ENCODE assay signal across 15 cellular contexts in genomic region chr6:122458087-122458486, GRCh38. TPM values are rescaled to one million over a fixed set of nuclear protein-coding genes. Genes with fewer than 3 reads are reported as not detected.
DNase-seq lines count a peak whose midpoint lies in the region; ATAC-seq and TF ChIP-seq lines count a peak whose summit lies in the region.
"Had no signal": no experiment of that assay in that cellular context is flagged by ENCODE, and none has a peak within 500 bp of the region (broad histone marks: within the 10 kb centered on the region; RNA-seq: fewer than 3 reads in every experiment).

No MANE protein-coding gene starts in this region.

- H3K4me3 Mint-ChIP-seq in activated T-cell treated with anti-CD3 and anti-CD28 coated beads, Interleukin-2, amount 50 U/mL, for 24 hours, result no peak overlapping the region
- H3K4me3 Mint-ChIP-seq in CD4-positive, alpha-beta memory T cell, result peak overlapping the region in 1 of 8 donors; percentile 36
- H3K4me3 Mint-ChIP-seq in activated naive CD8-positive, alpha-beta T cell, result no peak overlapping the region
- H3K4me3 Mint-ChIP-seq in naive thymus-derived CD8-positive, alpha-beta T cell, result peak overlapping the region in 7 of 10 donors; percentile 3 to 50 (median 17)
- H3K4me3 Mint-ChIP-seq: CD14-positive monocyte, H9 had no signal

- H3K36me3 Mint-ChIP-seq in activated T-cell treated with anti-CD3 and anti-CD28 coated beads, Interleukin-2, amount 50 U/mL, for 24 hours (ENCODE audit: low read depth), result peaks cover 70% of the 10 kb centered on the region
- peaks cover 40 to 62% of the 10 kb centered on the region in 2 donors for H3K36me3 Mint-ChIP-seq in CD4-positive, alpha-beta memory T cell
- peaks cover 6% of the 10 kb centered on the region for H3K36me3 Mint-ChIP-seq in activated naive CD8-positive, alpha-beta T cell
- peaks cover 0 to 74% (median 22%) of the 10 kb centered on the region in 3 donors for H3K36me3 Mint-ChIP-seq in naive thymus-derived CD8-positive, alpha-beta T cell

- 100% methylated on average over 1 of the region's 1 CpG for WGBS in SK-N-SH (ENCODE audit: low lambda C conversion rate)

- no peaks in the 10 kb centered on the region for H3K9me2 ChIP-seq in SK-N-SH

- no peaks in the 10 kb centered on the region for H3F3A ChIP-seq in SK-N-SH (replicated peaks; ENCODE audit: insufficient read depth)

- no peak overlapping the region for H3K4me2 ChIP-seq in SK-N-SH

- POLR2A ChIA-PET in CD4-positive, alpha-beta memory T cell (lab: Charles Lee; ENCODE audit: partially characterized antibody), result no interaction called here
- POLR2A ChIA-PET in naive thymus-derived CD8-positive, alpha-beta T cell (lab: Charles Lee), result interaction anchor here (1.1 kb wide), 1 partner anchor 13 kb away, joined by 3 read pairs; the partner anchor contains the start of gene SERINC1
- POLR2A ChIA-PET in SK-N-SH (lab: Yijun Ruan, JAX), result no interaction called here

- no peak for DNase-seq in activated T-cell treated with anti-CD3 and anti-CD28 coated beads, Interleukin-2, amount 50 U/mL, for 24 hours
- DNase-seq in activated T-cell treated with anti-CD3 and anti-CD28 coated beads, Interleukin-2, amount 50 U/mL, for 48 hours, result no peak
- no peak for DNase-seq in CD4-positive, alpha-beta memory T cell
- no peak for DNase-seq in naive thymus-derived CD8-positive, alpha-beta T cell
- DNase-seq in SK-N-SH, result no peak
- no peak for DNase-seq in UCSD-AML1 (lab: John Stamatoyannopoulos, UW; ENCODE audit: unreplicated experiment)
- DNase-seq: DMS79, H9, NCI-H187 treated with DMSO at 0.1 percent for 48 hours, NCI-H446, NCI-H748 treated with DMSO at 0.1 percent for 48 hours, PC-9 had no signal

- intact Hi-C loops in CD4-positive, alpha-beta memory T cell (cut with micrococcal nuclease), result no loop called here

- no peak overlapping the region for H2AFZ ChIP-seq in SK-N-SH (ENCODE audit: low read depth)
- H2AFZ ChIP-seq: PC-9 had no signal

- ATAC-seq in naive thymus-derived CD8-positive, alpha-beta T cell, result no peak
- ATAC-seq in HG03139 (IDR thresholded peaks at IDR 0.05; ENCODE audit: unreplicated experiment), result no peak

- TF ChIP-seq RAD21 in SK-N-SH (IDR thresholded peaks at IDR 0.05; ENCODE audit: low read length), result no peak

- TF ChIP-seq EP300 in SK-N-SH (IDR thresholded peaks at IDR 0.05; ENCODE audit: borderline replicate concordance in 1 of 2, low read depth in 1 of 2, low read length in 1 of 2), result no peak

- H4K20me1 ChIP-seq in SK-N-SH (ENCODE audit: insufficient read depth), result peaks cover 69% of the 10 kb centered on the region

- CTCF ChIA-PET in CD4-positive, alpha-beta memory T cell (lab: Charles Lee; ENCODE audit: partially characterized antibody), result interaction anchor here (1.3 kb wide), 1 partner anchor 22 kb away, joined by 3 read pairs; no protein-coding TSS in a partner anchor
- CTCF ChIA-PET in SK-N-SH (lab: Yijun Ruan, JAX), result no interaction called here

- no peak for TF ChIP-seq CTCF in SK-N-SH (IDR thresholded peaks at IDR 0.05)

- no peak overlapping the region for H3K27ac ChIP-seq in CD4-positive, alpha-beta memory T cell (ENCODE audit: low read depth, low read length)
- no peak overlapping the region for H3K27ac ChIP-seq in SK-N-SH (ENCODE audit: low read depth in 2 of 2, low read length in 1 of 2)

- peaks cover 79% of the 10 kb centered on the region for H3K4me1 Mint-ChIP-seq in activated T-cell treated with anti-CD3 and anti-CD28 coated beads, Interleukin-2, amount 50 U/mL, for 24 hours (ENCODE audit: low read depth)
- peaks cover 58 to 86% (median 73%) of the 10 kb centered on the region in 4 donors for H3K4me1 Mint-ChIP-seq in CD4-positive, alpha-beta memory T cell
- H3K4me1 Mint-ChIP-seq in activated naive CD8-positive, alpha-beta T cell (ENCODE audit: low read depth), result peaks cover 82% of the 10 kb centered on the region
- peaks cover 42 to 88% (median 78%) of the 10 kb centered on the region in 4 donors for H3K4me1 Mint-ChIP-seq in naive thymus-derived CD8-positive, alpha-beta T cell

- H3K36me3 ChIP-seq in CD4-positive, alpha-beta memory T cell (ENCODE audit: insufficient read depth, low read length), result peaks cover 45% of the 10 kb centered on the region
- H3K36me3 ChIP-seq in SK-N-SH (replicated peaks in 1 of 2; ENCODE audit: control insufficient read depth in 1 of 2, insufficient read depth in 2 of 2, low read length in 1 of 2), result peaks cover 53 to 56% of the 10 kb centered on the region in 2 experiments

- no peaks in the 10 kb centered on the region for H3K9me3 Mint-ChIP-seq in activated T-cell treated with anti-CD3 and anti-CD28 coated beads, Interleukin-2, amount 50 U/mL, for 24 hours
- no peaks in the 10 kb centered on the region for H3K9me3 Mint-ChIP-seq in CD4-positive, alpha-beta memory T cell
- H3K9me3 Mint-ChIP-seq in activated naive CD8-positive, alpha-beta T cell (ENCODE audit: low read depth), result no peaks in the 10 kb centered on the region
- H3K9me3 Mint-ChIP-seq in naive thymus-derived CD8-positive, alpha-beta T cell, result no peaks in the 10 kb centered on the region
- H3K9me3 Mint-ChIP-seq: CD14-positive monocyte, H9 had no signal

- peak overlapping the region; percentile 72 for H3K27ac Mint-ChIP-seq in activated T-cell treated with anti-CD3 and anti-CD28 coated beads, Interleukin-2, amount 50 U/mL, for 24 hours
- peak overlapping the region in 4 of 7 donors; percentile 42 to 78 (median 66) for H3K27ac Mint-ChIP-seq in CD4-positive, alpha-beta memory T cell
- peak overlapping the region; percentile 80 for H3K27ac Mint-ChIP-seq in activated naive CD8-positive, alpha-beta T cell
- peak overlapping the region in 9 of 10 donors; percentile 13 to 59 (median 29) for H3K27ac Mint-ChIP-seq in naive thymus-derived CD8-positive, alpha-beta T cell
- H3K27ac Mint-ChIP-seq: CD14-positive monocyte, H9 had no signal

- no peaks in the 10 kb centered on the region for H3K27me3 ChIP-seq in CD4-positive, alpha-beta memory T cell (ENCODE audit: insufficient read depth, low read length)
- H3K27me3 ChIP-seq in SK-N-SH (ENCODE audit: insufficient read depth), result no peaks in the 10 kb centered on the region

- no peaks in the 10 kb centered on the region for H3K9me3 ChIP-seq in CD4-positive, alpha-beta memory T cell (ENCODE audit: control insufficient read depth in 1 of 2, low read length in 2 of 2)
- H3K9me3 ChIP-seq in SK-N-SH, result no peaks in the 10 kb centered on the region

- H3K9ac ChIP-seq in SK-N-SH, result no peak overlapping the region

- no peak overlapping the region for H3K4me3 ChIP-seq in CD4-positive, alpha-beta memory T cell (ENCODE audit: low read length in 2 of 2)
- H3K4me3 ChIP-seq in SK-N-SH (ENCODE audit: low read depth in 2 of 2, low read length in 1 of 2), result no peak overlapping the region
- H3K4me3 ChIP-seq: PC-9 had no signal

- peaks cover 70% of the 10 kb centered on the region for H3K79me2 ChIP-seq in SK-N-SH (ENCODE audit: insufficient read depth)

- no peaks in the 10 kb centered on the region for H3K27me3 Mint-ChIP-seq in activated T-cell treated with anti-CD3 and anti-CD28 coated beads, Interleukin-2, amount 50 U/mL, for 24 hours
- no peaks in the 10 kb centered on the region for H3K27me3 Mint-ChIP-seq in CD4-positive, alpha-beta memory T cell
- no peaks in the 10 kb centered on the region for H3K27me3 Mint-ChIP-seq in activated naive CD8-positive, alpha-beta T cell
- no peaks in the 10 kb centered on the region for H3K27me3 Mint-ChIP-seq in naive thymus-derived CD8-positive, alpha-beta T cell

- H3K4me1 ChIP-seq in CD4-positive, alpha-beta memory T cell (ENCODE audit: insufficient read depth, low read length), result peaks cover 57% of the 10 kb centered on the region
- H3K4me1 ChIP-seq in SK-N-SH (ENCODE audit: control insufficient read depth in 1 of 2, insufficient read depth in 2 of 2, low read depth in 1 of 2, low read length in 1 of 2), result no peaks in the 10 kb centered on the region; a peak in 2 of 4 replicates

TF ChIP-seq in SK-N-SH, 30 proteins besides CTCF, POLR2A, EP300 and RAD21 (continues in another document):
- TF ChIP-seq RFX5 (IDR thresholded peaks at IDR 0.05; ENCODE audit: low read length) (no peak), RCOR1 (IDR thresholded peaks at IDR 0.05; ENCODE audit: low read length) (no peak), JUND (IDR thresholded peaks at IDR 0.05) (no peak), SMC3 (IDR thresholded peaks at IDR 0.05; ENCODE audit: low read depth, low read length) (no peak), RXRA (IDR thresholded peaks at IDR 0.05; ENCODE audit: borderline replicate concordance, low read depth) (no peak), IRF3 (IDR thresholded peaks at IDR 0.05; ENCODE audit: low read depth, low read length) (no peak), FOXJ3 (CRISPR knock-in tag; IDR thresholded peaks at IDR 0.05) (no peak), GABPA (IDR thresholded peaks at IDR 0.05; ENCODE audit: low read depth) (no peak), GATA2 (CRISPR knock-in tag; IDR thresholded peaks at IDR 0.05) (no peak), MXI1 (IDR thresholded peaks at IDR 0.05; ENCODE audit: low read depth, low read length) (no peak), NRF1 (IDR thresholded peaks at IDR 0.05; ENCODE audit: low read depth, low read length) (no peak)

RNA-seq across cellular contexts. Expression of gene SERINC1, which starts 13.5 kb away (rescaled TPM):
- 100 to 1,000 TPM; 142 to 144 TPM for total RNA-seq in CD4-positive, alpha-beta memory T cell
- polyA plus RNA-seq in CD4-positive, alpha-beta memory T cell, result 100 to 1,000 TPM; 144 to 197 TPM
- 100 to 1,000 TPM; 143 TPM for total RNA-seq in naive thymus-derived CD8-positive, alpha-beta T cell
- 100 to 1,000 TPM in 2 of 3 donors, 10 to 100 TPM in 1; 94.8 to 102 (median 101) TPM for polyA plus RNA-seq in naive thymus-derived CD8-positive, alpha-beta T cell
- polyA plus RNA-seq in SK-N-SH (2012; rRNA removed), result 55.2 and 93.1 TPM in 2 replicates
- 101 and 111 TPM in 2 replicates for polyA plus RNA-seq in SK-N-SH (2012; cell fraction: cytosol; rRNA removed)
- polyA plus RNA-seq in SK-N-SH (2012; cell fraction: nucleus; rRNA removed), result 13.0 and 37.4 TPM in 2 replicates

RNA-seq across cellular contexts. Expression of gene HSF2, which starts 58.6 kb away (rescaled TPM):
- total RNA-seq in CD4-positive, alpha-beta memory T cell, result 10 to 100 TPM; 15.7 to 17.4 TPM
- 10 to 100 TPM; 15.8 to 20.7 TPM for polyA plus RNA-seq in CD4-positive, alpha-beta memory T cell
- total RNA-seq in naive thymus-derived CD8-positive, alpha-beta T cell, result 10 to 100 TPM; 30.6 to 33.3 TPM
- polyA plus RNA-seq in naive thymus-derived CD8-positive, alpha-beta T cell, result 10 to 100 TPM; 17.9 to 32.6 (median 22.7) TPM
- 22.2 and 28.0 TPM in 2 replicates for polyA plus RNA-seq in SK-N-SH (2012; rRNA removed)
- 25.0 and 26.3 TPM in 2 replicates for polyA plus RNA-seq in SK-N-SH (2012; cell fraction: cytosol; rRNA removed)
- 37.1 and 60.8 TPM in 2 replicates for polyA plus RNA-seq in SK-N-SH (2012; cell fraction: nucleus; rRNA removed)

Comparison
In these comparisons a context has a peak if more than half of its experiments do, and no peak if none do; other contexts are left out.
1. H3K27ac Mint-ChIP-seq: peak in every context shown above with its lines; median percentile 80 in activated naive CD8-positive, alpha-beta T cell; 72 in activated T-cell treated with anti-CD3 and anti-CD28 coated beads, Interleukin-2, amount 50 U/mL, for 24 hours; 66 in CD4-positive, alpha-beta memory T cell; 29 in naive thymus-derived CD8-positive, alpha-beta T cell.
2. H3K4me3 Mint-ChIP-seq: peak in naive thymus-derived CD8-positive, alpha-beta T cell (7 of 10); none in activated T-cell treated with anti-CD3 and anti-CD28 coated beads, Interleukin-2, amount 50 U/mL, for 24 hours (single experiment) and activated naive CD8-positive, alpha-beta T cell (single experiment).